ENCODE assay signal across 14 cellular contexts in the genomic region with DNA sequence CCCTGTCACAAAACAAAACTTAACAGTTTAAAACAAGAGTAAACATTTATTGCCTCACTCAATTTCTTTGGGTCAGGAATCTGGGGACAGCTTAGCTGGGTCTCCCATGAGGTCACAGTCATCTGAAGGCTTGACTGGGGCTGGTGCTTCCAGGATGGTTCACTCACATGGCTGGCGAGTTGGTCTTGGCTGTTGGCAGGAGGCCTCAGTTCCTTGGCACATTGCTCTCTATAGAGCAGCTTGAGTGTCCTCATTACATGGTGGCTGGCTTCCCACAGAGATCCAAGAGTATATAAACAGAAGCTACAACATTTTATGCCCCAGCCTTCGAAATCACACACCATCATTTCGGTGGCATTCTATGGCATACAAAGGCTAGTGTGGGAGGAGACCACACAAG.
A peak's percentile ranks its signal among the peaks of the same experiment; 100 is the strongest.
DNase-seq lines count a peak whose midpoint lies in the region; ATAC-seq lines count a peak whose summit lies in the region.
"Had no signal": no experiment of that assay in that cellular context is flagged by ENCODE, and none has a peak within 500 bp of the region (broad histone marks: within the 10 kb centered on the region; RNA-seq: fewer than 3 reads in every experiment).

No MANE protein-coding gene starts in this region.

- DNase-seq in NCI-H345 (lab: John Stamatoyannopoulos, UW) (peak; percentile 16), NCI-H345 treated with DMSO at 0.1 percent for 48 hours (lab: John Stamatoyannopoulos, UW; ENCODE audit: unreplicated experiment) (no peak), NCI-H1092 treated with DMSO at 0.1 percent for 48 hours (lab: John Stamatoyannopoulos, UW) (peak; percentile 11), cerebellar cortex (ENCODE audit: low spot score) (peak; percentile 19), retina (peak; percentile 0), AML-193 (lab: John Stamatoyannopoulos, UW) (no peak)
- DNase-seq: BE2C; CD4-positive, alpha-beta memory T cell; DND-41; GF-D8 had no signal

- ATAC-seq in HG03520 (IDR thresholded peaks at IDR 0.05; ENCODE audit: unreplicated experiment) (no peak), HG02885 (IDR thresholded peaks at IDR 0.05; ENCODE audit: poor library complexity, unreplicated experiment) (no peak)
- ATAC-seq: HCT116, HepG2 had no signal

Comparison
In these comparisons a context has a peak if more than half of its experiments do, and no peak if none do; other contexts are left out.
1. DNase-seq: peak in NCI-H345 (single experiment), NCI-H1092 treated with DMSO at 0.1 percent for 48 hours (single experiment), cerebellar cortex (single experiment) and retina (single experiment); none in NCI-H345 treated with DMSO at 0.1 percent for 48 hours (single experiment) and AML-193 (0 of 2).